13 cellular contexts compared by ENCODE assay signal in the genomic region with DNA sequence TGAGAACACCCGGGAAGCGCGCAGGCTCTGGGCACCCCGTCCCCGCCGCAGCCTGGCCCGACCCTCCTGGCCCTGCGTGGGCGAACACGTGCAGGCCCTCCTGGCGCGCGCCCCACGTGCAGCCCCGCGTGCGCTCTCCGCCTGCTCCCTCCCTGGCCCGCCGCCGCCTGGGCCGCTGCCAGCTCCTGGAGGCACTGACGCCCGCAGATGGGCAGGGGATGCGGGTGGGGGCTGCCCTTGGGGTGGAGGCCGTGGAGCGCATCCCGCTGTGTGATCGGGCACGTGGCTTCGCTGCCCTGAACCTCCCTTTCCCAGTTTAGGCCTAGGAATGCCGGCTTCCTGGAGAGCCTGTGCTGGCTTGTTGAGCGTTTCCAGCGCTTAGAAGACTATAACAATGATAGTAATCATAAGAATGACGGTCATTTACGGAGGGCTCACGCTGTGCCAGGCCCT.
A peak's percentile ranks its signal among the peaks of the same experiment; 100 is the strongest.
DNase-seq lines count a peak whose midpoint lies in the region; ATAC-seq, FAIRE-seq and TF ChIP-seq lines count a peak whose summit lies in the region.
"Had no signal": no experiment of that assay in that cellular context is flagged by ENCODE, and none has a peak within 500 bp of the region (broad histone marks: within the 10 kb centered on the region; RNA-seq: fewer than 3 reads in every experiment).

No MANE protein-coding gene starts in this region.

- POLR2A ChIA-PET in activated CD8-positive, alpha-beta T cell treated with anti-CD3 and anti-CD28 coated beads, Interleukin-2, amount 10 ng/mL, durations not matched to agents 7 days and 5 days (lab: Charles Lee), result no interaction called here

- H3K4me2 ChIP-seq in osteoblast (ENCODE audit: insufficient read depth, low read length), result no peak overlapping the region

- H2AFZ ChIP-seq in osteoblast (ENCODE audit: low read length), result no peak overlapping the region

- no peak for TF ChIP-seq EP300 in gastroesophageal sphincter (IDR thresholded peaks at IDR 0.05)

- no peak for TF ChIP-seq CTCF in gastroesophageal sphincter (IDR thresholded peaks at IDR 0.05)
- TF ChIP-seq CTCF in osteoblast (IDR thresholded peaks at IDR 0.05; ENCODE audit: extremely low read depth, low read depth, low read length), result no peak

- peak; percentile 59 for ATAC-seq in stimulated activated naive CD8-positive, alpha-beta T cell treated with anti-CD3 and anti-CD28 coated beads, Interleukin-15, amount 100 ng/mL, for 72 hours
- ATAC-seq in stimulated activated naive CD8-positive, alpha-beta T cell treated with anti-CD3 and anti-CD28 coated beads, Interleukin-15, Interleukin-2, amounts not matched to agents 100 U/mL and 50 U/mL, for 24 hours, result no peak
- ATAC-seq in gastroesophageal sphincter (peak; percentile 62), HG03097 (IDR thresholded peaks at IDR 0.05; ENCODE audit: low FRiP score, unreplicated experiment) (no peak)
- no peak for ATAC-seq in activated CD8-positive, alpha-beta T cell treated with anti-CD3 and anti-CD28 coated beads, Interleukin-2, amount 10 ng/mL, durations not matched to agents 7 days and 5 days
- ATAC-seq: activated naive CD4-positive, alpha-beta T cell treated with anti-CD3 and anti-CD28 coated beads, Interleukin-2, amount 50 U/mL, for 72 hours had no signal

- 28 to 43% methylated on average over 3 of the region's 37 CpGs for WGBS in gastroesophageal sphincter (ENCODE audit: low coverage in 1 of 2), 2 donors

- CTCF ChIA-PET in activated CD8-positive, alpha-beta T cell treated with anti-CD3 and anti-CD28 coated beads, Interleukin-2, amount 10 ng/mL, durations not matched to agents 7 days and 5 days (lab: Charles Lee), result no interaction called here

- H3K79me2 ChIP-seq in osteoblast (ENCODE audit: insufficient read depth, low read length), result no peaks in the 10 kb centered on the region

- no peak for DNase-seq in stimulated activated naive CD8-positive, alpha-beta T cell treated with anti-CD3 and anti-CD28 coated beads, Interleukin-15, amount 100 ng/mL, for 72 hours
- no peak for DNase-seq in stimulated activated naive CD8-positive, alpha-beta T cell treated with anti-CD3 and anti-CD28 coated beads, Interleukin-15, Interleukin-2, amounts not matched to agents 100 U/mL and 50 U/mL, for 24 hours
- peak; percentile 51 for DNase-seq in osteoblast (ENCODE audit: insufficient read length, low spot score, missing footprints)
- DNase-seq in COR-L47 (lab: John Stamatoyannopoulos, UW), result no peak
- no peak for DNase-seq in activated CD8-positive, alpha-beta T cell treated with anti-CD3 and anti-CD28 coated beads, Interleukin-2, amount 10 ng/mL, durations not matched to agents 7 days and 5 days
- no peak for DNase-seq in HTR-8/SVneo (ENCODE audit: insufficient read length, low spot score)
- DNase-seq: NCI-H446, RPMI8226 had no signal

- H3K36me3 ChIP-seq in gastroesophageal sphincter, result no peaks in the 10 kb centered on the region
- no peaks in the 10 kb centered on the region for H3K36me3 ChIP-seq in osteoblast (ENCODE audit: insufficient read depth, low read length)
- H3K36me3 ChIP-seq: upper lobe of left lung had no signal

- peaks cover 6% of the 10 kb centered on the region for H3K27me3 ChIP-seq in gastroesophageal sphincter
- peaks cover 10% of the 10 kb centered on the region for H3K27me3 ChIP-seq in osteoblast (ENCODE audit: insufficient read depth, low read length)
- H3K27me3 ChIP-seq: upper lobe of left lung had no signal

- no peaks in the 10 kb centered on the region for H3K36me3 Mint-ChIP-seq in activated CD8-positive, alpha-beta T cell treated with anti-CD3 and anti-CD28 coated beads, Interleukin-2, amount 10 ng/mL, durations not matched to agents 7 days and 5 days (ENCODE audit: low read depth)
- H3K36me3 Mint-ChIP-seq: activated naive CD4-positive, alpha-beta T cell treated with anti-CD3 and anti-CD28 coated beads, Interleukin-2, amount 50 U/mL, for 72 hours had no signal

- peaks cover 7% of the 10 kb centered on the region for H3K27me3 Mint-ChIP-seq in stimulated activated naive CD8-positive, alpha-beta T cell treated with anti-CD3 and anti-CD28 coated beads, Interleukin-15, amount 100 ng/mL, for 72 hours
- peaks cover 32% of the 10 kb centered on the region for H3K27me3 Mint-ChIP-seq in activated CD8-positive, alpha-beta T cell treated with anti-CD3 and anti-CD28 coated beads, Interleukin-2, amount 10 ng/mL, durations not matched to agents 7 days and 5 days (ENCODE audit: low read depth)

- H3K9me3 Mint-ChIP-seq in stimulated activated naive CD8-positive, alpha-beta T cell treated with anti-CD3 and anti-CD28 coated beads, Interleukin-15, amount 100 ng/mL, for 72 hours, result no peaks in the 10 kb centered on the region
- no peaks in the 10 kb centered on the region for H3K9me3 Mint-ChIP-seq in activated CD8-positive, alpha-beta T cell treated with anti-CD3 and anti-CD28 coated beads, Interleukin-2, amount 10 ng/mL, durations not matched to agents 7 days and 5 days (ENCODE audit: insufficient read depth)
- H3K9me3 Mint-ChIP-seq: activated naive CD4-positive, alpha-beta T cell treated with anti-CD3 and anti-CD28 coated beads, Interleukin-2, amount 50 U/mL, for 72 hours had no signal

- H3K4me3 Mint-ChIP-seq in stimulated activated naive CD8-positive, alpha-beta T cell treated with anti-CD3 and anti-CD28 coated beads, Interleukin-15, amount 100 ng/mL, for 72 hours, result no peak overlapping the region
- H3K4me3 Mint-ChIP-seq in activated CD8-positive, alpha-beta T cell treated with anti-CD3 and anti-CD28 coated beads, Interleukin-2, amount 10 ng/mL, durations not matched to agents 7 days and 5 days, result no peak overlapping the region

- H3K4me1 ChIP-seq in gastroesophageal sphincter (peaks cover 0 to 16% (median 9%) of the 10 kb centered on the region in 3 donors), osteoblast (ENCODE audit: insufficient read depth, low read length) (no peaks in the 10 kb centered on the region)

- no peaks in the 10 kb centered on the region for H3K4me1 Mint-ChIP-seq in stimulated activated naive CD8-positive, alpha-beta T cell treated with anti-CD3 and anti-CD28 coated beads, Interleukin-15, amount 100 ng/mL, for 72 hours
- H3K4me1 Mint-ChIP-seq in activated CD8-positive, alpha-beta T cell treated with anti-CD3 and anti-CD28 coated beads, Interleukin-2, amount 10 ng/mL, durations not matched to agents 7 days and 5 days (ENCODE audit: low read depth), result peaks cover 11% of the 10 kb centered on the region

- peak overlapping the region in 1 of 2 donors; percentile 14 for H3K4me3 ChIP-seq in gastroesophageal sphincter
- H3K4me3 ChIP-seq in osteoblast (ENCODE audit: insufficient read depth, low read length), result no peak overlapping the region
- H3K4me3 ChIP-seq: upper lobe of left lung had no signal

- H3K9me3 ChIP-seq in gastroesophageal sphincter (no peaks in the 10 kb centered on the region), osteoblast (ENCODE audit: low read depth, low read length) (no peaks in the 10 kb centered on the region)
- H3K9me3 ChIP-seq: upper lobe of left lung had no signal

- H3K27ac Mint-ChIP-seq in stimulated activated naive CD8-positive, alpha-beta T cell treated with anti-CD3 and anti-CD28 coated beads, Interleukin-15, amount 100 ng/mL, for 72 hours, result no peak overlapping the region
- no peak overlapping the region for H3K27ac Mint-ChIP-seq in activated CD8-positive, alpha-beta T cell treated with anti-CD3 and anti-CD28 coated beads, Interleukin-2, amount 10 ng/mL, durations not matched to agents 7 days and 5 days
- H3K27ac Mint-ChIP-seq: activated naive CD4-positive, alpha-beta T cell treated with anti-CD3 and anti-CD28 coated beads, Interleukin-2, amount 50 U/mL, for 72 hours had no signal

- H4K20me1 ChIP-seq in osteoblast (ENCODE audit: insufficient read depth, low read length), result no peaks in the 10 kb centered on the region

- no peak for FAIRE-seq in HTR-8/SVneo (lab: Jason Lieb, UNC)
- FAIRE-seq: GM18507 had no signal

- H3K27ac ChIP-seq in gastroesophageal sphincter (peak overlapping the region in 3 of 4 donors; percentile 58 to 69 (median 68)), osteoblast (ENCODE audit: low read depth, low read length) (no peak overlapping the region)
- H3K27ac ChIP-seq: upper lobe of left lung had no signal

- no peak for TF ChIP-seq POLR2A in gastroesophageal sphincter (IDR thresholded peaks at IDR 0.05)

Comparison
In these comparisons a context has a peak if more than half of its experiments do, and no peak if none do; other contexts are left out.
1. ATAC-seq: peak in stimulated activated naive CD8-positive, alpha-beta T cell treated with anti-CD3 and anti-CD28 coated beads, Interleukin-15, amount 100 ng/mL, for 72 hours (single experiment) and gastroesophageal sphincter (single experiment); none in stimulated activated naive CD8-positive, alpha-beta T cell treated with anti-CD3 and anti-CD28 coated beads, Interleukin-15, Interleukin-2, amounts not matched to agents 100 U/mL and 50 U/mL, for 24 hours (single experiment), HG03097 (single experiment) and activated CD8-positive, alpha-beta T cell treated with anti-CD3 and anti-CD28 coated beads, Interleukin-2, amount 10 ng/mL, durations not matched to agents 7 days and 5 days (single experiment).